ENCODE assay signal across 34 cellular contexts in genomic region chr21:38286739-38287426, GRCh38. TPM values are rescaled to one million over a fixed set of nuclear protein-coding genes. Genes with fewer than 3 reads are reported as not detected.
DNase-seq lines count a peak whose midpoint lies in the region; ATAC-seq, FAIRE-seq and TF ChIP-seq lines count a peak whose summit lies in the region.
"Had no signal": no experiment of that assay in that cellular context is flagged by ENCODE, and none has a peak within 500 bp of the region (broad histone marks: within the 10 kb centered on the region; RNA-seq: fewer than 3 reads in every experiment).

No MANE protein-coding gene starts in this region.

- H3K4me3 ChIP-seq in astrocyte (ENCODE audit: insufficient read depth, low read depth, low read length) (no peak overlapping the region), mesenchymal stem cell (ENCODE audit: insufficient read depth in 1 of 2, low read depth in 1 of 2, low read length in 2 of 2) (no peak overlapping the region), smooth muscle cell (no peak overlapping the region)
- H3K4me3 ChIP-seq: right atrium auricular region, SJCRH30, stomach, tibial artery had no signal

- H2AFZ ChIP-seq in astrocyte (ENCODE audit: low read depth, low read length) = no peak overlapping the region
- H2AFZ ChIP-seq in mesenchymal stem cell (ENCODE audit: low read depth, low read length) = no peak overlapping the region
- H2AFZ ChIP-seq in smooth muscle cell (ENCODE audit: low read depth) = no peak overlapping the region
- H2AFZ ChIP-seq: parathyroid adenoma had no signal

- H3K9me3 Mint-ChIP-seq in astrocyte (ENCODE audit: unreplicated experiment) = peaks cover 3% of the 10 kb centered on the region
- no peaks in the 10 kb centered on the region for H3K9me3 Mint-ChIP-seq in stimulated activated naive CD8-positive, alpha-beta T cell treated with anti-CD3 and anti-CD28 coated beads, Interleukin-15, amount 100 ng/mL, for 72 hours
- H3K9me3 Mint-ChIP-seq: activated naive CD8-positive, alpha-beta T cell treated with anti-CD3 and anti-CD28 coated beads for 36 hours; activated T-helper 2 cell treated with anti-CD3 and anti-CD28 coated beads, Interferon-gamma antibody, Interleukin-2, Interleukin-4, amounts not matched to agents 10 μg/mL and 5 μg/mL and 100 μg/mL, durations not matched to agents 14 hours and 24 hours and 36 hours; naive thymus-derived CD8-positive, alpha-beta T cell had no signal

- H3K36me3 ChIP-seq in astrocyte (ENCODE audit: insufficient read depth, low read length) (no peaks in the 10 kb centered on the region), mesenchymal stem cell (ENCODE audit: control insufficient read depth in 1 of 2, insufficient read depth in 2 of 2, low read depth in 1 of 2, low read length in 2 of 2) (peaks cover 0 to 5% of the 10 kb centered on the region in 2 experiments), smooth muscle cell (ENCODE audit: low read depth) (no peaks in the 10 kb centered on the region)
- H3K36me3 ChIP-seq: right atrium auricular region, SJCRH30, stomach, tibial artery had no signal

- no peak overlapping the region for H3K18ac ChIP-seq in mesenchymal stem cell (ENCODE audit: low read depth in 1 of 2, low read length in 2 of 2)

- no peak for ATAC-seq in stimulated activated naive CD8-positive, alpha-beta T cell treated with anti-CD3 and anti-CD28 coated beads, Interleukin-15, amount 100 ng/mL, for 72 hours
- no peak for ATAC-seq in GM18867 (IDR thresholded peaks at IDR 0.05; ENCODE audit: unreplicated experiment)
- ATAC-seq: effector memory CD8-positive, alpha-beta T cell; HepG2; naive thymus-derived CD8-positive, alpha-beta T cell; Panc1 had no signal

- H2BK120ac ChIP-seq in mesenchymal stem cell (ENCODE audit: low read depth, low read length) = no peak overlapping the region

- H3K79me2 ChIP-seq in astrocyte (ENCODE audit: insufficient read depth, low read length) = no peaks in the 10 kb centered on the region
- no peaks in the 10 kb centered on the region for H3K79me2 ChIP-seq in smooth muscle cell (ENCODE audit: low read depth)
- H3K79me2 ChIP-seq: parathyroid adenoma had no signal

- no peaks in the 10 kb centered on the region for H3K27me3 Mint-ChIP-seq in astrocyte (ENCODE audit: low read depth, unreplicated experiment)
- peaks cover 9% of the 10 kb centered on the region for H3K27me3 Mint-ChIP-seq in stimulated activated naive CD8-positive, alpha-beta T cell treated with anti-CD3 and anti-CD28 coated beads, Interleukin-15, amount 100 ng/mL, for 72 hours

- FAIRE-seq in astrocyte (lab: Jason Lieb, UNC) = no peak
- FAIRE-seq: HepG2 had no signal

- peaks cover 38% of the 10 kb centered on the region for H3K4me1 Mint-ChIP-seq in astrocyte (ENCODE audit: low read depth, unreplicated experiment)
- H3K4me1 Mint-ChIP-seq in stimulated activated naive CD8-positive, alpha-beta T cell treated with anti-CD3 and anti-CD28 coated beads, Interleukin-15, amount 100 ng/mL, for 72 hours = peaks cover 6% of the 10 kb centered on the region
- H3K4me1 Mint-ChIP-seq: activated naive CD8-positive, alpha-beta T cell treated with anti-CD3 and anti-CD28 coated beads for 36 hours had no signal

- no peak overlapping the region for H3K23ac ChIP-seq in mesenchymal stem cell (ENCODE audit: low read length in 2 of 2)

- no peak overlapping the region for H4K91ac ChIP-seq in mesenchymal stem cell (ENCODE audit: low read length)

- peak; percentile 33 for DNase-seq in GM03348 (ENCODE audit: low spot score)
- DNase-seq in astrocyte (ENCODE audit: low read depth) = peak; percentile 48
- DNase-seq in mesenchymal stem cell = no peak
- DNase-seq in smooth muscle cell (lab: John Stamatoyannopoulos, UW; ENCODE audit: unreplicated experiment) = no peak
- no peak for DNase-seq in stimulated activated naive CD8-positive, alpha-beta T cell treated with anti-CD3 and anti-CD28 coated beads, Interleukin-15, amount 100 ng/mL, for 72 hours
- DNase-seq in substantia nigra (lab: John Stamatoyannopoulos, UW) = no peak
- DNase-seq: activated CD4-positive, alpha-beta T cell treated with anti-CD3 and anti-CD28 coated beads for 48 hours; activated naive CD8-positive, alpha-beta T cell treated with anti-CD3 and anti-CD28 coated beads for 36 hours; aorta; C1 segment of cervical spinal cord; central memory CD4-positive, alpha-beta T cell; DMS53; effector memory CD8-positive, alpha-beta T cell; erythroblast; glutamatergic neuron; Kasumi-1; MV-4-11; naive thymus-derived CD8-positive, alpha-beta T cell; NCI-H1436; NCI-H2081 treated with DMSO at 0.1 percent for 48 hours; NCI-H2227 treated with DMSO at 0.1 percent for 48 hours; NCI-H69; SJCRH30; stimulated activated CD4-positive, alpha-beta T cell treated with anti-CD3 and anti-CD28 coated beads, Interleukin-2, amount 100 ng/mL, for 48 hours; stomach; T1000; tibial artery had no signal

- H3K27me3 ChIP-seq in astrocyte (ENCODE audit: insufficient read depth, low read length) (no peaks in the 10 kb centered on the region), mesenchymal stem cell (ENCODE audit: control insufficient read depth in 1 of 2, insufficient read depth in 1 of 2, low read length in 2 of 2) (no peaks in the 10 kb centered on the region), smooth muscle cell (ENCODE audit: low read depth) (no peaks in the 10 kb centered on the region)
- H3K27me3 ChIP-seq: right atrium auricular region, SJCRH30, stomach, tibial artery had no signal

- H3K36me3 Mint-ChIP-seq in astrocyte (ENCODE audit: low read depth, unreplicated experiment) = no peaks in the 10 kb centered on the region
- H3K36me3 Mint-ChIP-seq: activated naive CD8-positive, alpha-beta T cell treated with anti-CD3 and anti-CD28 coated beads for 36 hours; naive thymus-derived CD8-positive, alpha-beta T cell had no signal

- no peak overlapping the region for H2AK5ac ChIP-seq in mesenchymal stem cell (ENCODE audit: low read length, severe bottlenecking)

- H2BK15ac ChIP-seq in mesenchymal stem cell (ENCODE audit: low read depth, poor library complexity, severe bottlenecking) = no peak overlapping the region

- H3F3A ChIP-seq in smooth muscle cell (ENCODE audit: low read depth) = peaks cover 4% of the 10 kb centered on the region

- H3K27ac ChIP-seq in astrocyte (ENCODE audit: low read depth, low read length) (peak overlapping the region; percentile 58), mesenchymal stem cell (ENCODE audit: low read length, poor library complexity, severe bottlenecking) (peak overlapping the region; percentile 93), smooth muscle cell (ENCODE audit: low read depth) (peak overlapping the region; percentile 63), substantia nigra (ENCODE audit: low read depth, low read length, poor library complexity, severe bottlenecking) (no peak overlapping the region)
- H3K27ac ChIP-seq: parathyroid adenoma, right atrium auricular region, SJCRH30, stomach, tibial artery had no signal

- no peak overlapping the region for H3K14ac ChIP-seq in mesenchymal stem cell (ENCODE audit: low read length in 2 of 2)

- peak overlapping the region; percentile 47 for H2BK5ac ChIP-seq in mesenchymal stem cell (ENCODE audit: low read depth, low read length, poor library complexity, severe bottlenecking)

- peak overlapping the region; percentile 57 for H3K4me2 ChIP-seq in astrocyte (ENCODE audit: low read length)
- no peak overlapping the region for H3K4me2 ChIP-seq in mesenchymal stem cell (ENCODE audit: low read length, poor library complexity, severe bottlenecking)
- peak overlapping the region; percentile 16 for H3K4me2 ChIP-seq in smooth muscle cell

- no peak overlapping the region for H3K4ac ChIP-seq in mesenchymal stem cell (ENCODE audit: low read depth in 1 of 2, low read length in 2 of 2)

- no peak overlapping the region for H4K8ac ChIP-seq in mesenchymal stem cell (ENCODE audit: low read length)

- H3K4me3 Mint-ChIP-seq in astrocyte (ENCODE audit: unreplicated experiment) = no peak overlapping the region
- H3K4me3 Mint-ChIP-seq in stimulated activated naive CD8-positive, alpha-beta T cell treated with anti-CD3 and anti-CD28 coated beads, Interleukin-15, amount 100 ng/mL, for 72 hours = no peak overlapping the region
- H3K4me3 Mint-ChIP-seq: activated naive CD8-positive, alpha-beta T cell treated with anti-CD3 and anti-CD28 coated beads for 36 hours; effector memory CD8-positive, alpha-beta T cell; naive thymus-derived CD8-positive, alpha-beta T cell had no signal

- H3K4me1 ChIP-seq in astrocyte (ENCODE audit: insufficient read depth, low read length) (peaks cover 33% of the 10 kb centered on the region), mesenchymal stem cell (ENCODE audit: control insufficient read depth, insufficient read depth, low read depth, low read length) (peaks cover 6% of the 10 kb centered on the region), smooth muscle cell (ENCODE audit: low read depth) (no peaks in the 10 kb centered on the region)
- H3K4me1 ChIP-seq: parathyroid adenoma, right atrium auricular region, SJCRH30 had no signal

- peak overlapping the region; percentile 37 for H3K9ac ChIP-seq in astrocyte (ENCODE audit: low read length)
- H3K9ac ChIP-seq in mesenchymal stem cell (ENCODE audit: low read length) = peak overlapping the region; percentile 69
- H3K9ac ChIP-seq in smooth muscle cell (ENCODE audit: low read depth) = no peak overlapping the region
- H3K9ac ChIP-seq: parathyroid adenoma had no signal

- H3K27ac Mint-ChIP-seq in astrocyte (ENCODE audit: unreplicated experiment) = peak overlapping the region; percentile 88
- no peak overlapping the region for H3K27ac Mint-ChIP-seq in stimulated activated naive CD8-positive, alpha-beta T cell treated with anti-CD3 and anti-CD28 coated beads, Interleukin-15, amount 100 ng/mL, for 72 hours
- H3K27ac Mint-ChIP-seq: activated naive CD8-positive, alpha-beta T cell treated with anti-CD3 and anti-CD28 coated beads for 36 hours; activated T-helper 2 cell treated with anti-CD3 and anti-CD28 coated beads, Interferon-gamma antibody, Interleukin-2, Interleukin-4, amounts not matched to agents 10 μg/mL and 5 μg/mL and 100 μg/mL, durations not matched to agents 14 hours and 24 hours and 36 hours; effector memory CD8-positive, alpha-beta T cell; naive thymus-derived CD8-positive, alpha-beta T cell had no signal

- no peaks in the 10 kb centered on the region for H4K20me1 ChIP-seq in astrocyte (ENCODE audit: insufficient read depth, low read length)
- H4K20me1 ChIP-seq in smooth muscle cell (ENCODE audit: low read depth) = no peaks in the 10 kb centered on the region

- 40% methylated on average over 3 of the region's 3 CpGs for WGBS in mesenchymal stem cell
- 27% methylated on average over 3 of the region's 3 CpGs for WGBS in smooth muscle cell (ENCODE audit: low lambda C conversion rate)

- H3K9me3 ChIP-seq in astrocyte (ENCODE audit: insufficient read depth, low read depth, low read length) = no peaks in the 10 kb centered on the region
- no peaks in the 10 kb centered on the region for H3K9me3 ChIP-seq in mesenchymal stem cell (ENCODE audit: control insufficient read depth, low read length)
- H3K9me3 ChIP-seq in smooth muscle cell (replicated peaks; ENCODE audit: low read depth) = no peaks in the 10 kb centered on the region
- H3K9me3 ChIP-seq: right atrium auricular region, SJCRH30, stomach, tibial artery had no signal

- TF ChIP-seq CTCF in astrocyte (IDR thresholded peaks at IDR 0.05; ENCODE audit: insufficient read depth, low read depth, low read length) (no peak), smooth muscle cell (IDR thresholded peaks at IDR 0.05; ENCODE audit: borderline replicate concordance, insufficient read depth, poor library complexity, severe bottlenecking) (no peak)

- no peak overlapping the region for H2BK12ac ChIP-seq in mesenchymal stem cell (ENCODE audit: low read length in 2 of 2)

- no peaks in the 10 kb centered on the region for H3K79me1 ChIP-seq in mesenchymal stem cell (replicated peaks; ENCODE audit: low read length, poor library complexity, severe bottlenecking)

RNA-seq across cellular contexts. Expression of gene KCNJ15, which starts 30.1 kb away (rescaled TPM):
- total RNA-seq in astrocyte (1.8 and 2.2 TPM in 2 replicates), smooth muscle cell (14.7 and 21.9 TPM in 2 replicates)
- 0.99 TPM for polyA plus RNA-seq in mesenchymal stem cell (2013, experiment 1 of 2)
- 1.00 TPM for polyA plus RNA-seq in mesenchymal stem cell (2013, experiment 2 of 2)
- polyA plus RNA-seq in smooth muscle cell = 4.2 and 12.9 TPM in 2 replicates
- total RNA-seq: G401; HepG2; naive thymus-derived CD8-positive, alpha-beta T cell; SJCRH30 had no signal
- polyA plus RNA-seq: HepG2; naive thymus-derived CD8-positive, alpha-beta T cell had no signal

Comparison
In these comparisons a context has a peak if more than half of its experiments do, and no peak if none do; other contexts are left out.
1. DNase-seq: peak in GM03348 (single experiment) and astrocyte (single experiment); none in mesenchymal stem cell (single experiment), smooth muscle cell (single experiment), stimulated activated naive CD8-positive, alpha-beta T cell treated with anti-CD3 and anti-CD28 coated beads, Interleukin-15, amount 100 ng/mL, for 72 hours (0 of 2) and substantia nigra (0 of 49).